Comparison of ENCODE assay signal across 15 cellular contexts in the genomic region with DNA sequence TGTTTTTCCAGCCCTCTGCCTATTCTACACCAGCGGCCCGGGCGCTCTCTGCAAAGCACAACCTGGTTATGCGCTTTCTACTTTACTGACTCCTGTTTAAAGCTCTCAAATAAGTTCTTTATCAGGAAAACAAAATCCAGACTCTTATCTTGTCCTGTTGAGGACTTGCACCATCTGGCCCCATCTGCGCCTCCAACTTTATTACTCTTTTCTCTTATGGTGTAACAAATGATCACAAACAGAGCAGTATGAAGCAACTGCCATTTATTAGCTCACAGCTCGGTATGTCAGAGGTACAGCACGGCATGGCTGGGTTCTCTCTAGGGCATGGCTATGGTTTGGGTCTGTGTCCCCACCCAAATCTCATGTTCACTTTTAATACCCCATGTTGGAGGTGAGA.
DNase-seq lines count a peak whose midpoint lies in the region; ATAC-seq and TF ChIP-seq lines count a peak whose summit lies in the region.
"Had no signal": no experiment of that assay in that cellular context is flagged by ENCODE, and none has a peak within 500 bp of the region (broad histone marks: within the 10 kb centered on the region; RNA-seq: fewer than 3 reads in every experiment).

No MANE protein-coding gene starts in this region.

- intact Hi-C loops in Right ventricle myocardium superior (cut with DNase I) = no loop called here
- intact Hi-C loops in left ventricle myocardium inferior (cut with micrococcal nuclease) = no loop called here
- intact Hi-C loops in tibial artery (cut with DNase I; ENCODE audit: low total_unique reads) = no loop called here

- H3K9me3 Mint-ChIP-seq in mesothelial cell of epicardium = no peaks in the 10 kb centered on the region

- H3K4me3 ChIP-seq in left ventricle myocardium inferior (no peak overlapping the region), tibial artery (no peak overlapping the region)
- H3K4me3 ChIP-seq: BLaER1, GM23248, HAP-1 had no signal

- H3K9me3 ChIP-seq in left ventricle myocardium inferior (replicated peaks) = no peaks in the 10 kb centered on the region
- no peaks in the 10 kb centered on the region for H3K9me3 ChIP-seq in tibial artery
- H3K9me3 ChIP-seq: BLaER1, HAP-1 had no signal

- ATAC-seq in Right ventricle myocardium superior (ENCODE audit: poor library complexity) (peak; percentile 9), HG03565 (IDR thresholded peaks at IDR 0.05; ENCODE audit: unreplicated experiment) (no peak), GM21619 (IDR thresholded peaks at IDR 0.05; ENCODE audit: unreplicated experiment) (no peak)

- H3K4me1 Mint-ChIP-seq in mesothelial cell of epicardium = peaks cover 32% of the 10 kb centered on the region
- H3K4me1 Mint-ChIP-seq: CD14-positive monocyte; CD4-positive, alpha-beta memory T cell had no signal

- H3K27me3 ChIP-seq in left ventricle myocardium inferior (ENCODE audit: low read depth) = no peaks in the 10 kb centered on the region
- no peaks in the 10 kb centered on the region for H3K27me3 ChIP-seq in tibial artery
- H3K27me3 ChIP-seq: BLaER1 had no signal

- no peaks in the 10 kb centered on the region for H3K36me3 Mint-ChIP-seq in mesothelial cell of epicardium
- H3K36me3 Mint-ChIP-seq: CD14-positive monocyte had no signal

- no peak for TF ChIP-seq CTCF in left ventricle myocardium inferior (IDR thresholded peaks at IDR 0.05; ENCODE audit: borderline replicate concordance)
- no peak for TF ChIP-seq CTCF in mesothelial cell of epicardium (IDR thresholded peaks at IDR 0.05; ENCODE audit: unreplicated experiment)
- no peak for TF ChIP-seq CTCF in tibial artery (IDR thresholded peaks at IDR 0.05)

- H3K4me3 Mint-ChIP-seq in mesothelial cell of epicardium = no peak overlapping the region
- H3K4me3 Mint-ChIP-seq: CD14-positive monocyte; CD4-positive, alpha-beta memory T cell had no signal

- no peaks in the 10 kb centered on the region for H3K36me3 ChIP-seq in left ventricle myocardium inferior
- H3K36me3 ChIP-seq in tibial artery = no peaks in the 10 kb centered on the region
- H3K36me3 ChIP-seq: BLaER1, HAP-1 had no signal

- H3K27me3 Mint-ChIP-seq in mesothelial cell of epicardium (ENCODE audit: low read depth) = peaks cover 51% of the 10 kb centered on the region
- H3K27me3 Mint-ChIP-seq: CD4-positive, alpha-beta memory T cell had no signal

- H3K27ac Mint-ChIP-seq in mesothelial cell of epicardium = peak overlapping the region; percentile 5
- H3K27ac Mint-ChIP-seq: CD14-positive monocyte had no signal

- H3K27ac ChIP-seq in left ventricle myocardium inferior (replicated peaks) = no peak overlapping the region
- no peak overlapping the region for H3K27ac ChIP-seq in tibial artery
- H3K27ac ChIP-seq: BLaER1, GM23248 had no signal

- DNase-seq in Right ventricle myocardium superior (no peak), left ventricle myocardium inferior (no peak), DMS 273 (lab: John Stamatoyannopoulos, UW; ENCODE audit: unreplicated experiment) (peak; percentile 60), amniotic epithelial cell (ENCODE audit: low read depth) (peak; percentile 82), mesothelial cell of epicardium (ENCODE audit: low spot score in 2 of 2, unreplicated experiment in 2 of 2) (no peak), tibial artery (no peak)
- DNase-seq: 8988T; Calu3; CD4-positive, alpha-beta memory T cell; GM23248 had no signal

- H3K4me1 ChIP-seq in left ventricle myocardium inferior (peaks cover 28% of the 10 kb centered on the region), tibial artery (peaks cover 0 to 19% (median 5%) of the 10 kb centered on the region in 4 donors)
- H3K4me1 ChIP-seq: BLaER1, HAP-1 had no signal

Comparison
In these comparisons a context has a peak if more than half of its experiments do, and no peak if none do; other contexts are left out.
1. DNase-seq: peak in DMS 273 (single experiment) and amniotic epithelial cell (single experiment); none in Right ventricle myocardium superior (single experiment), left ventricle myocardium inferior (single experiment), mesothelial cell of epicardium (0 of 2) and tibial artery (0 of 2).